ENCODE assay signal across 14 cellular contexts in the genomic region with DNA sequence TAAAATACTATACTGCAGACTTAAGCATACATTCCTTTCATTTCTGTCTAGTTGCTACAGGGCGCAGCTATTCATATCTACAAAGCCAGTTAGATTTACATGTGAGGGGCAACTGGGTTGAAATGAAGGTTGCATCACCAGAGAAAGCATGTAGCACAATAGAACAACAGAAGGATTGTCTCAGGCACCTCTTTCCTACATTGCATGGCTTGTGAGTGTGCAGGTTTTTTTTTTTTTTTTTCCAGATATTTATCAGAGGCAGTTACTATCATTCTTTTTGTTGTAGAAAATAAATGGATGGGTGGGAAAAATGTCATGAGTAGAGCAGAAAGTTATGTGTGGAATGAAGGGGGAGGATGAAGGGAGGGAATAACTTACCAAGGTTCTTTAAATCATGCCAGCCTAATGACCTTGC.
DNase-seq lines count a peak whose midpoint lies in the region; FAIRE-seq and TF ChIP-seq lines count a peak whose summit lies in the region.
"Had no signal": no experiment of that assay in that cellular context is flagged by ENCODE, and none has a peak within 500 bp of the region (broad histone marks: within the 10 kb centered on the region; RNA-seq: fewer than 3 reads in every experiment).

No MANE protein-coding gene starts in this region.

- H2AK5ac ChIP-seq in trophoblast cell (ENCODE audit: low read length): no peak overlapping the region

- peaks cover 9% of the 10 kb centered on the region; the same call in 1 of the 2 replicates for H3F3A ChIP-seq in GM23248 (ENCODE audit: insufficient read depth)

- H2BK120ac ChIP-seq in trophoblast cell (ENCODE audit: insufficient read depth, low read length, poor library complexity): no peak overlapping the region

- H3K4me2 ChIP-seq in GM23248 (ENCODE audit: unreplicated experiment) (peak overlapping the region; percentile 55), trophoblast cell (ENCODE audit: low read length) (no peak overlapping the region)

- H3K27me3 ChIP-seq in GM23248 (replicated peaks; ENCODE audit: insufficient read depth): no peaks in the 10 kb centered on the region
- H3K27me3 ChIP-seq in trophoblast cell (ENCODE audit: insufficient read depth, low read length): no peaks in the 10 kb centered on the region
- H3K27me3 ChIP-seq: heart left ventricle, neutrophil, vagina had no signal

- no peak overlapping the region for H4K91ac ChIP-seq in trophoblast cell (ENCODE audit: low read depth, low read length)

- no peak overlapping the region for H2BK5ac ChIP-seq in trophoblast cell (ENCODE audit: low read depth, low read length, poor library complexity)

- H3K27ac ChIP-seq in GM23248 (peak overlapping the region; percentile 42), trophoblast cell (ENCODE audit: low read depth, low read length) (no peak overlapping the region)
- H3K27ac ChIP-seq: heart left ventricle, neutrophil, vagina had no signal

- H3K4me1 ChIP-seq in GM23248 (ENCODE audit: insufficient read depth) (peaks cover 25% of the 10 kb centered on the region), trophoblast cell (ENCODE audit: control insufficient read depth in 1 of 2, insufficient read depth in 2 of 2, low read length in 2 of 2) (no peaks in the 10 kb centered on the region)
- H3K4me1 ChIP-seq: vagina had no signal

- no peak overlapping the region for H4K8ac ChIP-seq in trophoblast cell (ENCODE audit: low read depth, low read length)

- no peaks in the 10 kb centered on the region for H4K20me1 ChIP-seq in GM23248 (ENCODE audit: insufficient read depth)

- H3K4ac ChIP-seq in trophoblast cell (ENCODE audit: low read depth, low read length): no peak overlapping the region

- no peak overlapping the region for H3K14ac ChIP-seq in trophoblast cell (ENCODE audit: low read length)

- peak overlapping the region; percentile 17; the same call in 1 of the 2 replicates for H3K4me3 ChIP-seq in GM23248
- H3K4me3 ChIP-seq in fibroblast of mammary gland (ENCODE audit: control insufficient read depth, low read depth, low read length): no peak overlapping the region
- H3K4me3 ChIP-seq in trophoblast cell (ENCODE audit: low read depth, low read length): no peak overlapping the region
- H3K4me3 ChIP-seq: heart left ventricle, K562, vagina had no signal

- no peak overlapping the region for H3K18ac ChIP-seq in trophoblast cell (ENCODE audit: low read length)

- H3K9ac ChIP-seq in GM23248: no peak overlapping the region
- H3K9ac ChIP-seq in trophoblast cell (ENCODE audit: low read length): no peak overlapping the region

- 0% methylated on average over 1 of the region's 1 CpG for WGBS in GM23248 (ENCODE audit: low coverage in 1 of 2, low lambda C conversion rate in 2 of 2, missing lambda C conversion rate in 2 of 2), 2 experiments
- no CpG with 5 or more reads among the region's 1 CpG for WGBS in trophoblast cell (ENCODE audit: extremely low coverage, insufficient coverage, insufficient read length)

- no peak for TF ChIP-seq CTCF in fibroblast of mammary gland (conservative IDR thresholded peaks at IDR 0.05; ENCODE audit: control insufficient read depth, insufficient read depth, low read depth, low read length)
- no peak for TF ChIP-seq CTCF in D721Med (IDR thresholded peaks at IDR 0.05; ENCODE audit: insufficient read depth, missing control alignments)

- H3K79me1 ChIP-seq in trophoblast cell (ENCODE audit: low read length): no peaks in the 10 kb centered on the region

- FAIRE-seq in RCC 7860 (lab: Jason Lieb, UNC): peak; percentile 95
- FAIRE-seq in D721Med (lab: Jason Lieb, UNC): no peak
- FAIRE-seq: K562 had no signal

- H2AFZ ChIP-seq in GM23248 (no peak overlapping the region), trophoblast cell (ENCODE audit: insufficient read depth, low read length, poor library complexity) (no peak overlapping the region)

- no peaks in the 10 kb centered on the region for H3K9me3 ChIP-seq in GM23248 (ENCODE audit: low read depth)
- no peaks in the 10 kb centered on the region for H3K9me3 ChIP-seq in trophoblast cell (ENCODE audit: insufficient read depth, low read depth, low read length)
- H3K9me3 ChIP-seq: heart left ventricle, neutrophil, vagina had no signal

- no peaks in the 10 kb centered on the region for H3K79me2 ChIP-seq in GM23248 (ENCODE audit: insufficient read depth)
- H3K79me2 ChIP-seq in trophoblast cell (ENCODE audit: control insufficient read depth, insufficient read depth, low read length, poor library complexity): no peaks in the 10 kb centered on the region

- no peak overlapping the region for H2BK12ac ChIP-seq in trophoblast cell (ENCODE audit: low read length)

- no peak overlapping the region for H3K23ac ChIP-seq in trophoblast cell (ENCODE audit: low read length)

- H3K36me3 ChIP-seq in GM23248 (ENCODE audit: low read depth) (no peaks in the 10 kb centered on the region), trophoblast cell (ENCODE audit: control insufficient read depth in 1 of 2, insufficient read depth in 2 of 2, low read length in 2 of 2) (no peaks in the 10 kb centered on the region)
- H3K36me3 ChIP-seq: heart left ventricle, neutrophil, vagina had no signal

- H4K12ac ChIP-seq in trophoblast cell (ENCODE audit: low read depth, low read length): no peak overlapping the region

- in situ Hi-C loops in GM23248 (cut with MboI): no loop called here

- H3K9me2 ChIP-seq in GM23248 (ENCODE audit: insufficient read depth): no peaks in the 10 kb centered on the region

- DNase-seq in GM23248 (peak; percentile 54), RCC 7860 (ENCODE audit: low spot score) (peak; percentile 90), fibroblast of mammary gland (ENCODE audit: low read depth) (peak; percentile 5), trophoblast cell (peak; percentile 24 to 78), RKO (ENCODE audit: low spot score) (no peak), SHP77 treated with DMSO at 0.1 percent for 48 hours (lab: John Stamatoyannopoulos, UW) (no peak), D721Med (ENCODE audit: insufficient read length, low spot score) (no peak)
- no peak for DNase-seq in stimulated activated CD4-positive, alpha-beta T cell treated with anti-CD3 and anti-CD28 coated beads, Interleukin-2, amount 100 ng/mL, for 24 hours
- DNase-seq: activated CD4-positive, alpha-beta T cell treated with anti-CD3 and anti-CD28 coated beads for 1 hour; DND-41; heart left ventricle had no signal

Comparison
In these comparisons a context has a peak if more than half of its experiments do, and no peak if none do; other contexts are left out.
1. DNase-seq: peak in GM23248 (single experiment), RCC 7860 (single experiment), fibroblast of mammary gland (single experiment) and trophoblast cell (2 of 2); none in RKO (single experiment), stimulated activated CD4-positive, alpha-beta T cell treated with anti-CD3 and anti-CD28 coated beads, Interleukin-2, amount 100 ng/mL, for 24 hours (0 of 2), SHP77 treated with DMSO at 0.1 percent for 48 hours (single experiment) and D721Med (single experiment).